In genomic region chr14:94411638-94412037, GRCh38 we compare ENCODE assay signal across 1 cellular context.
TF ChIP-seq lines count a peak whose summit lies in the region.

No MANE protein-coding gene starts in this region.

TF ChIP-seq in SK-N-SH treated with all-trans-retinoic acid at 6 μM for 48 hours, 23 proteins besides CTCF, POLR2A, EP300 and RAD21 (continued from another document):
- TF ChIP-seq CSRNP3 (CRISPR knock-in tag; IDR thresholded peaks at IDR 0.05), result no peak
- no peak for TF ChIP-seq GLIS3 (CRISPR knock-in tag; IDR thresholded peaks at IDR 0.05)
- TF ChIP-seq BACH2 (CRISPR knock-in tag; IDR thresholded peaks at IDR 0.05; ENCODE audit: borderline replicate concordance), result no peak
- TF ChIP-seq ARNTL (CRISPR knock-in tag; IDR thresholded peaks at IDR 0.05; ENCODE audit: borderline replicate concordance, low read depth), result no peak
- TF ChIP-seq TSHZ2 (CRISPR knock-in tag; IDR thresholded peaks at IDR 0.05), result no peak
- no peak for TF ChIP-seq SNAI2 (CRISPR knock-in tag; IDR thresholded peaks at IDR 0.05)
- TF ChIP-seq ZFP3 (CRISPR knock-in tag; IDR thresholded peaks at IDR 0.05), result no peak
- TF ChIP-seq RARB (CRISPR knock-in tag; IDR thresholded peaks at IDR 0.05), result no peak
- TF ChIP-seq ESRRG (CRISPR knock-in tag; IDR thresholded peaks at IDR 0.05), result no peak
- no peak for TF ChIP-seq POU6F1 (CRISPR knock-in tag; IDR thresholded peaks at IDR 0.05; ENCODE audit: borderline replicate concordance, low read depth)
- no peak for TF ChIP-seq TOX (CRISPR knock-in tag; IDR thresholded peaks at IDR 0.05; ENCODE audit: borderline replicate concordance)
- TF ChIP-seq PPARA (CRISPR knock-in tag; IDR thresholded peaks at IDR 0.05; ENCODE audit: borderline replicate concordance), result no peak
- no peak for TF ChIP-seq OSR1 (CRISPR knock-in tag; IDR thresholded peaks at IDR 0.05)
- TF ChIP-seq ZFP30 (CRISPR knock-in tag; IDR thresholded peaks at IDR 0.05), result no peak
TF ChIP-seq in SK-N-SH treated with all-trans-retinoic acid at 6 μM for 48 hours: peak in this region for 0.
